In genomic region chr14:102888748-102889147, GRCh38 we compare ENCODE assay signal across 24 cellular contexts. TPM values are rescaled to one million over a fixed set of nuclear protein-coding genes. Genes with fewer than 3 reads are reported as not detected.
A peak's percentile ranks its signal among the peaks of the same experiment; 100 is the strongest.
DNase-seq lines count a peak whose midpoint lies in the region; ATAC-seq, FAIRE-seq and TF ChIP-seq lines count a peak whose summit lies in the region.
"Had no signal": no experiment of that assay in that cellular context is flagged by ENCODE, and none has a peak within 500 bp of the region (broad histone marks: within the 10 kb centered on the region; RNA-seq: fewer than 3 reads in every experiment).

No MANE protein-coding gene starts in this region.

- H3K27ac Mint-ChIP-seq in type B pancreatic cell = peak overlapping the region; percentile 90
- H3K27ac Mint-ChIP-seq: CD4-positive, alpha-beta T cell; HFFc6 had no signal

- no peaks in the 10 kb centered on the region for H3K27me3 Mint-ChIP-seq in type B pancreatic cell
- H3K27me3 Mint-ChIP-seq: CD4-positive, alpha-beta T cell had no signal

- H3K36me3 Mint-ChIP-seq in type B pancreatic cell = peaks cover 4% of the 10 kb centered on the region

- H3K4me1 Mint-ChIP-seq in type B pancreatic cell (ENCODE audit: unreplicated experiment) = no peaks in the 10 kb centered on the region
- H3K4me1 Mint-ChIP-seq: CD14-positive monocyte; CD8-positive, alpha-beta memory T cell had no signal

- DNase-seq in GM18507 (ENCODE audit: extremely low spot score, insufficient read length, low read depth) = no peak
- peak; percentile 11 for DNase-seq in amniotic epithelial cell (ENCODE audit: low read depth)
- no peak for DNase-seq in type B pancreatic cell (ENCODE audit: extremely low spot score, unreplicated experiment)
- no peak for DNase-seq in NCI-H2196 treated with DMSO at 0.1 percent for 48 hours (lab: John Stamatoyannopoulos, UW; ENCODE audit: unreplicated experiment)
- no peak for DNase-seq in NCI-H146 (lab: John Stamatoyannopoulos, UW)
- DNase-seq: 8988T; ACHN; AML-193; BE2C; CD4-positive, alpha-beta T cell; CD8-positive, alpha-beta memory T cell; DMS 273 treated with DMSO at 0.1 percent for 48 hours; DMS79; EL; GDM1; GOT3; HFFc6 had no signal

- TF ChIP-seq CTCF in type B pancreatic cell (conservative IDR thresholded peaks at IDR 0.05) = no peak

- peak; percentile 24 for FAIRE-seq in GM18507 (lab: Jason Lieb, UNC)
- FAIRE-seq: A549, D721Med, GM12878, H54 had no signal

- no peaks in the 10 kb centered on the region for H3K9me3 Mint-ChIP-seq in type B pancreatic cell
- H3K9me3 Mint-ChIP-seq: CD4-positive, alpha-beta T cell; CD8-positive, alpha-beta memory T cell; HFFc6 had no signal

- H3K4me3 Mint-ChIP-seq in type B pancreatic cell = peak overlapping the region; percentile 5
- H3K4me3 Mint-ChIP-seq: CD14-positive monocyte; CD4-positive, alpha-beta T cell; CD8-positive, alpha-beta memory T cell; HFFc6 had no signal

- ATAC-seq in esophagus mucosa (peak; percentile 74), HG02763 (IDR thresholded peaks at IDR 0.05; ENCODE audit: unreplicated experiment) (no peak)
- ATAC-seq: GM12878 had no signal

RNA-seq across cellular contexts. Expression of gene AMN, which starts 33.7 kb away (rescaled TPM):
- total RNA-seq in esophagus mucosa (12.4 TPM), type B pancreatic cell (ENCODE audit: low replicate concordance) (18.3 and 51.7 TPM in 2 replicates)
- total RNA-seq: HFFc6 had no signal
